13 cellular contexts compared by ENCODE assay signal in the genomic region with DNA sequence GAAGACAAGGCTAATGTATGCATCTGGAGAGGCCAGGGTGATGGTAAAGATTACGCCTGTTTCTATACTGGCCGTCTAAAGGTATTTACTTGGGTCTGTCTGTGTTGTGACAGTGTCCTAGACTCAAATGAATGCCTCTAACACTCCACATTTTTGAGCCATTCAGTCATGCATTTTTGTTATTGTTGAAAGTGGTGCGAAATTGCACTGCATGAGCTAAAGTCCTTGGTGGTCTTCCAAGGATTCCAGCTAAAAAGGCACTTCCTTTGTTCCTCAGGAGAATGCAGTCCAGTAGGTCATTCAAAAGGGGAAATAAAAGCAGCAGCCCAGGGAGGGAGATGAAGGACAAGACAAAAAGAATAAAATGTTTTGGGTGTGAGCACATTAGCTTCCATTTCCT. TPM values are rescaled to one million over a fixed set of nuclear protein-coding genes. Genes with fewer than 3 reads are reported as not detected.
DNase-seq lines count a peak whose midpoint lies in the region; ATAC-seq and TF ChIP-seq lines count a peak whose summit lies in the region.
"Had no signal": no experiment of that assay in that cellular context is flagged by ENCODE, and none has a peak within 500 bp of the region (broad histone marks: within the 10 kb centered on the region; RNA-seq: fewer than 3 reads in every experiment).

No MANE protein-coding gene starts in this region.

- H3K4me3 ChIP-seq in H7 (ENCODE audit: insufficient read depth, low read depth, low read length): peak overlapping the region; percentile 94
- peak overlapping the region; percentile 83 for H3K4me3 ChIP-seq in coronary artery
- peak overlapping the region; percentile 56 for H3K4me3 ChIP-seq in smooth muscle cell
- H3K4me3 ChIP-seq in right lobe of liver: no peak overlapping the region

- H3F3A ChIP-seq in smooth muscle cell (ENCODE audit: low read depth): no peaks in the 10 kb centered on the region

- TF ChIP-seq POLR2A in right lobe of liver (IDR thresholded peaks at IDR 0.05): no peak

- H3K9me3 ChIP-seq in smooth muscle cell (replicated peaks; ENCODE audit: low read depth) (no peaks in the 10 kb centered on the region), right lobe of liver (no peaks in the 10 kb centered on the region)

- no peak overlapping the region for H2AFZ ChIP-seq in smooth muscle cell (ENCODE audit: low read depth)

- ATAC-seq in GM19023 (IDR thresholded peaks at IDR 0.05; ENCODE audit: unreplicated experiment) (no peak), right lobe of liver (no peak)
- ATAC-seq: activated CD8-positive, alpha-beta memory T cell treated with anti-CD3 and anti-CD28 coated beads, Interleukin-2, amount 10 ng/mL, durations not matched to agents 7 days and 5 days had no signal

- intact Hi-C loops in right lobe of liver (cut with DNase I): no loop called here

- H3K36me3 ChIP-seq in H7 (replicated peaks; ENCODE audit: control insufficient read depth, insufficient read depth, low read length): peaks cover 25% of the 10 kb centered on the region
- no peaks in the 10 kb centered on the region for H3K36me3 ChIP-seq in smooth muscle cell (ENCODE audit: low read depth)
- no peaks in the 10 kb centered on the region for H3K36me3 ChIP-seq in right lobe of liver

- H3K4me1 ChIP-seq in smooth muscle cell (ENCODE audit: low read depth): no peaks in the 10 kb centered on the region
- no peaks in the 10 kb centered on the region for H3K4me1 ChIP-seq in right lobe of liver

- peaks cover 15% of the 10 kb centered on the region for H3K79me2 ChIP-seq in smooth muscle cell (ENCODE audit: low read depth)

- WGBS in smooth muscle cell (ENCODE audit: low lambda C conversion rate): 39% methylated on average over 3 of the region's 3 CpGs
- 41% methylated on average over 3 of the region's 3 CpGs for WGBS in right lobe of liver (ENCODE audit: insufficient coverage, low coverage, low lambda C conversion rate, missing lambda C conversion rate)

- H3K9ac ChIP-seq in smooth muscle cell (ENCODE audit: low read depth): no peak overlapping the region

- H3K4me2 ChIP-seq in smooth muscle cell: peak overlapping the region; percentile 82

- peaks cover 9% of the 10 kb centered on the region for H4K20me1 ChIP-seq in smooth muscle cell (ENCODE audit: low read depth)

- H3K27ac ChIP-seq in coronary artery: peak overlapping the region in 1 of 2 donors; percentile 65
- H3K27ac ChIP-seq in smooth muscle cell (ENCODE audit: low read depth): no peak overlapping the region
- H3K27ac ChIP-seq in right lobe of liver: no peak overlapping the region

- no peak for DNase-seq in H7
- no peak for DNase-seq in coronary artery (ENCODE audit: low spot score)
- DNase-seq in left kidney (ENCODE audit: low read depth, low spot score): peak; percentile 23
- no peak for DNase-seq in smooth muscle cell (lab: John Stamatoyannopoulos, UW; ENCODE audit: unreplicated experiment)
- DNase-seq in GM10266 (ENCODE audit: extremely low spot score): no peak
- DNase-seq in right lobe of liver: no peak
- DNase-seq in NCI-H510A treated with DMSO at 0.1 percent for 48 hours (lab: John Stamatoyannopoulos, UW): no peak
- DNase-seq: activated CD8-positive, alpha-beta memory T cell treated with anti-CD3 and anti-CD28 coated beads, Interleukin-2, amount 10 ng/mL, durations not matched to agents 7 days and 5 days; CD4-positive, CD25-positive, alpha-beta regulatory T cell; NCI-H1105; NCI-H774; SHP77 treated with DMSO at 0.1 percent for 48 hours had no signal

- no peaks in the 10 kb centered on the region for H3K27me3 ChIP-seq in H7 (ENCODE audit: control insufficient read depth, insufficient read depth, low read length)
- no peaks in the 10 kb centered on the region for H3K27me3 ChIP-seq in smooth muscle cell (ENCODE audit: low read depth)
- peaks cover 0 to 14% of the 10 kb centered on the region in 2 donors for H3K27me3 ChIP-seq in right lobe of liver

- no peak for TF ChIP-seq CTCF in coronary artery (IDR thresholded peaks at IDR 0.05)
- TF ChIP-seq CTCF in smooth muscle cell (IDR thresholded peaks at IDR 0.05; ENCODE audit: borderline replicate concordance, insufficient read depth, poor library complexity, severe bottlenecking): no peak
- TF ChIP-seq CTCF in GM10266 (IDR thresholded peaks at IDR 0.05; ENCODE audit: control insufficient read depth, insufficient read depth, low read depth, missing control alignments): no peak
- no peak for TF ChIP-seq CTCF in right lobe of liver (IDR thresholded peaks at IDR 0.05)

RNA-seq across cellular contexts. Expression of a gene that starts 3.0 kb away (rescaled TPM):
- 96.5 and 109 TPM in 2 replicates for total RNA-seq in H7 (2014; rRNA removed; shearing (Covaris generic))
- 32.7 and 36.4 TPM in 2 replicates for total RNA-seq in smooth muscle cell
- polyA plus RNA-seq in smooth muscle cell: 33.4 and 36.7 TPM in 2 replicates
- total RNA-seq in right lobe of liver: 1 to 10 TPM in 4 of 6 experiments, under 1 TPM in 2; 0.88 to 2.3 (median 1.2) TPM
- total RNA-seq: activated CD8-positive, alpha-beta memory T cell treated with anti-CD3 and anti-CD28 coated beads, Interleukin-2, amount 10 ng/mL, durations not matched to agents 7 days and 5 days; CD4-positive, CD25-positive, alpha-beta regulatory T cell had no signal
- polyA plus RNA-seq: CD4-positive, CD25-positive, alpha-beta regulatory T cell had no signal

Comparison
In these comparisons a context has a peak if more than half of its experiments do, and no peak if none do; other contexts are left out.
1. H3K4me3 ChIP-seq: peak in H7 (single experiment), coronary artery (single experiment) and smooth muscle cell (single experiment); none in right lobe of liver (0 of 3).
2. RNA of a gene that starts 3.0 kb away (total RNA-seq): 96.5 to 109 TPM in H7 and 32.7 to 36.4 TPM in smooth muscle cell; 0.88 to 2.3 TPM in right lobe of liver; every median in the first group is over 10 times any median in the second.